17 cellular contexts compared by ENCODE assay signal in genomic region chr9:11500780-11501179, GRCh38.
A peak's percentile ranks its signal among the peaks of the same experiment; 100 is the strongest.
DNase-seq lines count a peak whose midpoint lies in the region; ATAC-seq and TF ChIP-seq lines count a peak whose summit lies in the region.
"Had no signal": no experiment of that assay in that cellular context is flagged by ENCODE, and none has a peak within 500 bp of the region (broad histone marks: within the 10 kb centered on the region; RNA-seq: fewer than 3 reads in every experiment).

No MANE protein-coding gene starts in this region.

- H3K9me3 ChIP-seq in neural progenitor cell (ENCODE audit: low read depth) = no peaks in the 10 kb centered on the region
- H3K9me3 ChIP-seq in spleen = peaks cover 0 to 38% (median 13%) of the 10 kb centered on the region in 8 donors
- H3K9me3 ChIP-seq: A549; BLaER1 treated with 17β-estradiol and CSF1 and Interleukin-3, amounts not matched to agents 10 nM and 100 nM; Caco-2 had no signal

- H3K36me3 Mint-ChIP-seq in GM23338 (ENCODE audit: low read depth) = no peaks in the 10 kb centered on the region
- no peaks in the 10 kb centered on the region for H3K36me3 Mint-ChIP-seq in neural progenitor cell
- H3K36me3 Mint-ChIP-seq: CD8-positive, alpha-beta T cell had no signal

- ATAC-seq in GM23338 (no peak), GM21576 (IDR thresholded peaks at IDR 0.05; ENCODE audit: unreplicated experiment) (no peak)
- ATAC-seq: A549; CD8-positive, alpha-beta T cell had no signal

- H3K27me3 Mint-ChIP-seq in GM23338 (ENCODE audit: insufficient read depth, low read depth, poor library complexity) (peaks cover 6% of the 10 kb centered on the region), neural progenitor cell (ENCODE audit: insufficient read depth, low read depth) (no peaks in the 10 kb centered on the region)
- H3K27me3 Mint-ChIP-seq: B cell; CD4-positive, alpha-beta T cell had no signal

- intact Hi-C loops in spleen (cut with DNase I; ENCODE audit: low total_unique reads) = no loop called here

- H3K27ac ChIP-seq in GM23338 (ENCODE audit: low read depth) = no peak overlapping the region
- H3K27ac ChIP-seq in neural progenitor cell = no peak overlapping the region
- H3K27ac ChIP-seq in spleen = no peak overlapping the region
- H3K27ac ChIP-seq in coronary artery = no peak overlapping the region
- H3K27ac ChIP-seq: 22Rv1; A549; BLaER1 treated with 17β-estradiol and CSF1 and Interleukin-3, amounts not matched to agents 10 nM and 100 nM; C4-2B had no signal

- peaks cover 16% of the 10 kb centered on the region for H3K9me2 ChIP-seq in GM23338 (ENCODE audit: insufficient read depth)

- H3K36me3 ChIP-seq in GM23338 (ENCODE audit: insufficient read depth) (no peaks in the 10 kb centered on the region), neural progenitor cell (no peaks in the 10 kb centered on the region), spleen (no peaks in the 10 kb centered on the region)
- H3K36me3 ChIP-seq: BLaER1 treated with 17β-estradiol and CSF1 and Interleukin-3, amounts not matched to agents 10 nM and 100 nM had no signal

- TF ChIP-seq CTCF in GM23338 (conservative IDR thresholded peaks at IDR 0.05; ENCODE audit: low read depth in 2 of 2) (no peak), neural progenitor cell (IDR thresholded peaks at IDR 0.05) (no peak), spleen (IDR thresholded peaks at IDR 0.05 in 8 of 11, conservative IDR thresholded peaks at IDR 0.05 in 3 of 11) (no peak), coronary artery (IDR thresholded peaks at IDR 0.05) (no peak)

- H3K79me2 ChIP-seq in GM23338 (replicated peaks; ENCODE audit: insufficient read depth) = no peaks in the 10 kb centered on the region
- H3K79me2 ChIP-seq in neural progenitor cell (ENCODE audit: low read depth) = no peaks in the 10 kb centered on the region

- no peaks in the 10 kb centered on the region for H3K9me3 Mint-ChIP-seq in GM23338
- H3K9me3 Mint-ChIP-seq in neural progenitor cell = no peaks in the 10 kb centered on the region

- no peak overlapping the region for H3K4me2 ChIP-seq in GM23338
- no peak overlapping the region for H3K4me2 ChIP-seq in neural progenitor cell
- H3K4me2 ChIP-seq: A549; BLaER1 treated with 17β-estradiol and CSF1 and Interleukin-3, amounts not matched to agents 10 nM and 100 nM had no signal

- peak overlapping the region; percentile 87; the same call in 1 of the 2 replicates for H2AFZ ChIP-seq in GM23338
- peak overlapping the region; percentile 50 for H2AFZ ChIP-seq in neural progenitor cell (replicated peaks)

- H3K27me3 ChIP-seq in GM23338 (ENCODE audit: insufficient read depth) = no peaks in the 10 kb centered on the region
- H3K27me3 ChIP-seq in neural progenitor cell = no peaks in the 10 kb centered on the region
- H3K27me3 ChIP-seq in spleen (replicated peaks in 1 of 7) = no peaks in the 10 kb centered on the region
- H3K27me3 ChIP-seq: BLaER1 treated with 17β-estradiol and CSF1 and Interleukin-3, amounts not matched to agents 10 nM and 100 nM had no signal

- no peak for TF ChIP-seq POLR2A in spleen (IDR thresholded peaks at IDR 0.05)

- H3F3A ChIP-seq in GM23338 (replicated peaks; ENCODE audit: low read depth) = no peaks in the 10 kb centered on the region
- no peaks in the 10 kb centered on the region for H3F3A ChIP-seq in neural progenitor cell (ENCODE audit: low read depth)

- H4K20me1 ChIP-seq in GM23338 (replicated peaks; ENCODE audit: insufficient read depth) (no peaks in the 10 kb centered on the region), neural progenitor cell (ENCODE audit: low read depth) (no peaks in the 10 kb centered on the region)
- H4K20me1 ChIP-seq: BLaER1 treated with 17β-estradiol and CSF1 and Interleukin-3, amounts not matched to agents 10 nM and 100 nM had no signal

- H3K4me1 ChIP-seq in GM23338 (ENCODE audit: insufficient read depth) = peaks cover 5% of the 10 kb centered on the region; the same call in 1 of the 2 replicates
- H3K4me1 ChIP-seq in neural progenitor cell = no peaks in the 10 kb centered on the region
- no peaks in the 10 kb centered on the region for H3K4me1 ChIP-seq in spleen
- H3K4me1 ChIP-seq: A549; BLaER1 treated with 17β-estradiol and CSF1 and Interleukin-3, amounts not matched to agents 10 nM and 100 nM; Caco-2 had no signal

- H3K27ac Mint-ChIP-seq in GM23338 (no peak overlapping the region; the same call in none of the 2 replicates), neural progenitor cell (no peak overlapping the region)
- H3K27ac Mint-ChIP-seq: B cell; CD4-positive, alpha-beta T cell; CD8-positive, alpha-beta T cell had no signal

- H3K9ac ChIP-seq in neural progenitor cell = no peak overlapping the region
- H3K9ac ChIP-seq: BLaER1 treated with 17β-estradiol and CSF1 and Interleukin-3, amounts not matched to agents 10 nM and 100 nM had no signal

- H3K4me1 Mint-ChIP-seq in GM23338 = peaks cover 11% of the 10 kb centered on the region
- no peaks in the 10 kb centered on the region for H3K4me1 Mint-ChIP-seq in neural progenitor cell
- H3K4me1 Mint-ChIP-seq: B cell had no signal

- H3K4me3 Mint-ChIP-seq in GM23338 (no peak overlapping the region), neural progenitor cell (no peak overlapping the region)
- H3K4me3 Mint-ChIP-seq: B cell; CD4-positive, alpha-beta T cell; CD8-positive, alpha-beta T cell had no signal

- DNase-seq in GM23338 (ENCODE audit: low spot score) (no peak), neural progenitor cell (ENCODE audit: low spot score) (no peak), spleen (peak; percentile 47), coronary artery (ENCODE audit: low spot score) (no peak)
- DNase-seq: AML-193; Caco-2; Calu3; CD4-positive, alpha-beta T cell; CD8-positive, alpha-beta T cell; DMS79 treated with DMSO at 0.1 percent for 48 hours; GF-D8 had no signal

- no peak overlapping the region for H3K4me3 ChIP-seq in GM23338
- H3K4me3 ChIP-seq in neural progenitor cell = no peak overlapping the region
- H3K4me3 ChIP-seq in spleen = no peak overlapping the region
- no peak overlapping the region for H3K4me3 ChIP-seq in coronary artery
- H3K4me3 ChIP-seq: A549; BLaER1 treated with 17β-estradiol and CSF1 and Interleukin-3, amounts not matched to agents 10 nM and 100 nM had no signal

- 83 to 92% (median 86%) methylated on average over 9 of the region's 9 CpGs for WGBS in spleen, 5 donors

TF ChIP-seq in GM23338, 12 proteins besides CTCF, POLR2A, EP300 and RAD21:
- TF ChIP-seq POLR2AphosphoS5 (IDR thresholded peaks at IDR 0.05; ENCODE audit: low read depth) = no peak
TF ChIP-seq in GM23338: peak in this region for 0.
